Comparison of ENCODE assay signal across 17 cellular contexts in the genomic region with DNA sequence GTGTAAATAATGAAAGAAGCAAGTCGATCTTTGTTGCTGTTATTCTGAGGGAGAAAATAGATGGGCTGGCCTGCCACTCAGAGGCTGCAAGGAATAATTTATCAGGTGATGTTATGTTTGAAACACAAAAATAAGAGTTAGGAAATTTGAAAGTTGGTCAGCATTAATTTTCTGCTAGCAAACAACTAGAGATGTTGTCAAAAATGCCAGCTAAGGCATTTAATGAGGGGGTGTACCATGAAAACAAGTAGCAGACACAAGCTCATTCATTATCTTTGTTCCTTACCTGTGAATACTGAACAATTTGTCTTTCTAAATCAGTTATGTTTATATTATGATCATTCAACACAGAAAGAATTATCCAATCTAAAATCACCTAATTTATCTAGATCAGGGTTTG.
"Had no signal": no experiment of that assay in that cellular context is flagged by ENCODE, and none has a peak within 500 bp of the region (broad histone marks: within the 10 kb centered on the region; RNA-seq: fewer than 3 reads in every experiment).

No MANE protein-coding gene starts in this region.

- H3K9me3 ChIP-seq: pancreas, suprapubic skin, thyroid gland had no signal

- H3K4me3 Mint-ChIP-seq: naive thymus-derived CD4-positive, alpha-beta T cell; stimulated activated effector memory CD8-positive, alpha-beta T cell treated with anti-CD3 and anti-CD28 coated beads, Interleukin-12 subunit alpha, Interleukin-12 subunit beta, amount 100 ng/mL, for 72 hours had no signal

- H3K27me3 ChIP-seq: pancreas, suprapubic skin, thyroid gland had no signal

- H3K36me3 ChIP-seq: pancreas, suprapubic skin, thyroid gland had no signal

- H3K36me3 Mint-ChIP-seq: naive thymus-derived CD4-positive, alpha-beta T cell; stimulated activated effector memory CD8-positive, alpha-beta T cell treated with anti-CD3 and anti-CD28 coated beads, Interleukin-12 subunit alpha, Interleukin-12 subunit beta, amount 100 ng/mL, for 72 hours had no signal

- ATAC-seq: esophagus mucosa; left colon; left ventricle myocardium superior; naive thymus-derived CD4-positive, alpha-beta T cell; pancreas; right cardiac atrium; stimulated activated effector memory CD8-positive, alpha-beta T cell treated with anti-CD3 and anti-CD28 coated beads, Interleukin-12 subunit alpha, Interleukin-12 subunit beta, amount 100 ng/mL, for 72 hours; stimulated activated naive CD8-positive, alpha-beta T cell treated with anti-CD3 and anti-CD28 coated beads, Interleukin-15, Interleukin-2, amounts not matched to agents 100 U/mL and 50 U/mL, for 24 hours had no signal

- H3K27ac ChIP-seq: pancreas, suprapubic skin, thyroid gland had no signal

- H3K4me3 ChIP-seq: pancreas, suprapubic skin, thyroid gland had no signal

- H3K27me3 Mint-ChIP-seq: naive thymus-derived CD4-positive, alpha-beta T cell; progenitor cell of endocrine pancreas had no signal

- H3K27ac Mint-ChIP-seq: naive thymus-derived CD4-positive, alpha-beta T cell; progenitor cell of endocrine pancreas; stimulated activated effector memory CD8-positive, alpha-beta T cell treated with anti-CD3 and anti-CD28 coated beads, Interleukin-12 subunit alpha, Interleukin-12 subunit beta, amount 100 ng/mL, for 72 hours had no signal

- H3K4me1 ChIP-seq: pancreas, thyroid gland had no signal

- DNase-seq: central memory CD4-positive, alpha-beta T cell; effector memory CD4-positive, alpha-beta T cell; foreskin melanocyte; hippocampal formation; left colon; left ventricle myocardium superior; naive thymus-derived CD4-positive, alpha-beta T cell; pancreas; right cardiac atrium; stimulated activated CD4-positive, alpha-beta T cell treated with anti-CD3 and anti-CD28 coated beads, Interleukin-4, amount 100 ng/mL, for 1 hour; stimulated activated CD8-positive, alpha-beta memory T cell treated with anti-CD3 and anti-CD28 coated beads, Interleukin-4, amount 100 ng/mL, for 48 hours; stimulated activated naive CD8-positive, alpha-beta T cell treated with anti-CD3 and anti-CD28 coated beads, Interleukin-15, Interleukin-2, amounts not matched to agents 100 U/mL and 50 U/mL, for 24 hours; thyroid gland had no signal

- H3K4me1 Mint-ChIP-seq: naive thymus-derived CD4-positive, alpha-beta T cell; stimulated activated effector memory CD8-positive, alpha-beta T cell treated with anti-CD3 and anti-CD28 coated beads, Interleukin-12 subunit alpha, Interleukin-12 subunit beta, amount 100 ng/mL, for 72 hours had no signal
